In genomic region chr4:101954351-101954750, GRCh38 we compare ENCODE assay signal across 1 cellular context.
TF ChIP-seq lines count a peak whose summit lies in the region.

No MANE protein-coding gene starts in this region.

TF ChIP-seq in GM23338, 12 proteins besides CTCF, POLR2A, EP300 and RAD21 (continued from another document):
- TF ChIP-seq, protein P1, sequence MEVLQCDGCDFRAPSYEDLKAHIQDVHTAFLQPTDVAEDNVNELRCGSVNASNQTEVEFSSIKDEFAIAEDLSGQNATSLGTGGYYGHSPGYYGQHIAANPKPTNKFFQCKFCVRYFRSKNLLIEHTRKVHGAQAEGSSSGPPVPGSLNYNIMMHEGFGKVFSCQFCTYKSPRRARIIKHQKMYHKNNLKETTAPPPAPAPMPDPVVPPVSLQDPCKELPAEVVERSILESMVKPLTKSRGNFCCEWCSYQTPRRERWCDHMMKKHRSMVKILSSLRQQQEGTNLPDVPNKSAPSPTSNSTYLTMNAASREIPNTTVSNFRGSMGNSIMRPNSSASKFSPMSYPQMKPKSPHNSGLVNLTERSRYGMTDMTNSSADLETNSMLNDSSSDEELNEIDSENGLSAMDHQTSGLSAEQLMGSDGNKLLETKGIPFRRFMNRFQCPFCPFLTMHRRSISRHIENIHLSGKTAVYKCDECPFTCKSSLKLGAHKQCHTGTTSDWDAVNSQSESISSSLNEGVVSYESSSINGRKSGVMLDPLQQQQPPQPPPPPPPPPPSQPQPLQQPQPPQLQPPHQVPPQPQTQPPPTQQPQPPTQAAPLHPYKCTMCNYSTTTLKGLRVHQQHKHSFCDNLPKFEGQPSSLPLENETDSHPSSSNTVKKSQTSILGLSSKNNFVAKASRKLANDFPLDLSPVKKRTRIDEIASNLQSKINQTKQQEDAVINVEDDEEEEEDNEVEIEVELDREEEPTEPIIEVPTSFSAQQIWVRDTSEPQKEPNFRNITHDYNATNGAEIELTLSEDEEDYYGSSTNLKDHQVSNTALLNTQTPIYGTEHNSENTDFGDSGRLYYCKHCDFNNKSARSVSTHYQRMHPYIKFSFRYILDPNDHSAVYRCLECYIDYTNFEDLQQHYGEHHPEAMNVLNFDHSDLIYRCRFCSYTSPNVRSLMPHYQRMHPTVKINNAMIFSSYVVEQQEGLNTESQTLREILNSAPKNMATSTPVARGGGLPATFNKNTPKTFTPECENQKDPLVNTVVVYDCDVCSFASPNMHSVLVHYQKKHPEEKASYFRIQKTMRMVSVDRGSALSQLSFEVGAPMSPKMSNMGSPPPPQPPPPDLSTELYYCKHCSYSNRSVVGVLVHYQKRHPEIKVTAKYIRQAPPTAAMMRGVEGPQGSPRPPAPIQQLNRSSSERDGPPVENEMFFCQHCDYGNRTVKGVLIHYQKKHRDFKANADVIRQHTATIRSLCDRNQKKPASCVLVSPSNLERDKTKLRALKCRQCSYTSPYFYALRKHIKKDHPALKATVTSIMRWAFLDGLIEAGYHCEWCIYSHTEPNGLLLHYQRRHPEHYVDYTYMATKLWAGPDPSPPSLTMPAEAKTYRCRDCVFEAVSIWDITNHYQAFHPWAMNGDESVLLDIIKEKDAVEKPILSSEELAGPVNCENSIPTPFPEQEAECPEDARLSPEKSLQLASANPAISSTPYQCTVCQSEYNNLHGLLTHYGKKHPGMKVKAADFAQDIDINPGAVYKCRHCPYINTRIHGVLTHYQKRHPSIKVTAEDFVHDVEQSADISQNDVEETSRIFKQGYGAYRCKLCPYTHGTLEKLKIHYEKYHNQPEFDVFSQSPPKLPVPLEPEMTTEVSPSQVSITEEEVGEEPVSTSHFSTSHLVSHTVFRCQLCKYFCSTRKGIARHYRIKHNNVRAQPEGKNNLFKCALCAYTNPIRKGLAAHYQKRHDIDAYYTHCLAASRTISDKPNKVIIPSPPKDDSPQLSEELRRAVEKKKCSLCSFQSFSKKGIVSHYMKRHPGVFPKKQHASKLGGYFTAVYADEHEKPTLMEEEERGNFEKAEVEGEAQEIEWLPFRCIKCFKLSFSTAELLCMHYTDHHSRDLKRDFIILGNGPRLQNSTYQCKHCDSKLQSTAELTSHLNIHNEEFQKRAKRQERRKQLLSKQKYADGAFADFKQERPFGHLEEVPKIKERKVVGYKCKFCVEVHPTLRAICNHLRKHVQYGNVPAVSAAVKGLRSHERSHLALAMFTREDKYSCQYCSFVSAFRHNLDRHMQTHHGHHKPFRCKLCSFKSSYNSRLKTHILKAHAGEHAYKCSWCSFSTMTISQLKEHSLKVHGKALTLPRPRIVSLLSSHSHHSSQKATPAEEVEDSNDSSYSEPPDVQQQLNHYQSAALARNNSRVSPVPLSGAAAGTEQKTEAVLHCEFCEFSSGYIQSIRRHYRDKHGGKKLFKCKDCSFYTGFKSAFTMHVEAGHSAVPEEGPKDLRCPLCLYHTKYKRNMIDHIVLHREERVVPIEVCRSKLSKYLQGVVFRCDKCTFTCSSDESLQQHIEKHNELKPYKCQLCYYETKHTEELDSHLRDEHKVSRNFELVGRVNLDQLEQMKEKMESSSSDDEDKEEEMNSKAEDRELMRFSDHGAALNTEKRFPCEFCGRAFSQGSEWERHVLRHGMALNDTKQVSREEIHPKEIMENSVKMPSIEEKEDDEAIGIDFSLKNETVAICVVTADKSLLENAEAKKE (CRISPR knock-in tag; IDR thresholded peaks at IDR 0.05), result no peak
- TF ChIP-seq JUNB (IDR thresholded peaks at IDR 0.05; ENCODE audit: unreplicated experiment), result no peak
